In the genomic region with DNA sequence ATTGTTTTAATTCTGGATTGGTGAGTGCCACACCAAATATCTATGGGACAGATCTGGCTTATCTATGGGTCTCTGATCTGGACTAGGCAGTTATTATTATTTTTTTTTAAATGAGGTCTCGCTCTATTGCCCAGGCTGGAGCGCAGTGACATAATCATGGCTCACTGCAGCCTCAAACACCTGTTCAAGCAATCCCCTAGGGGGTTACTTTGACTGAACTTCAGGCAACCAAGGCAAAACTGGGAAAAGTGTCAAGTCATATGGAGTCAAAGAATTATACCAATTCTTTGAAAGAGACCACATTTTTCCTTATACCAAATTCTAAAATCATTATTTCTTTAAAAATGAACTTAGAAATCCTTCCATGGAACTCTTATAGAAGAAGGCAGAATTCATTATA, we compare ENCODE assay signal across 19 cellular contexts.
DNase-seq lines count a peak whose midpoint lies in the region; TF ChIP-seq lines count a peak whose summit lies in the region.
"Had no signal": no experiment of that assay in that cellular context is flagged by ENCODE, and none has a peak within 500 bp of the region (broad histone marks: within the 10 kb centered on the region; RNA-seq: fewer than 3 reads in every experiment).

No MANE protein-coding gene starts in this region.

- peak overlapping the region; percentile 35 for H3K27ac ChIP-seq in WERI-Rb-1
- H3K27ac ChIP-seq in stomach smooth muscle (ENCODE audit: low read length), result peak overlapping the region; percentile 86
- H3K27ac ChIP-seq in CD8-positive, alpha-beta memory T cell (ENCODE audit: low read depth, low read length), result no peak overlapping the region
- H3K27ac ChIP-seq: right atrium auricular region had no signal

- H3K4me1 Mint-ChIP-seq in CD8-positive, alpha-beta memory T cell, result no peaks in the 10 kb centered on the region
- H3K4me1 Mint-ChIP-seq in activated T-helper 2 cell treated with anti-CD3 and anti-CD28 coated beads, Interferon-gamma antibody, Interleukin-2, Interleukin-4, amounts not matched to agents 10 μg/mL and 5 μg/mL and 100 μg/mL, durations not matched to agents 14 hours and 24 hours and 36 hours (ENCODE audit: low read depth), result peaks cover 3% of the 10 kb centered on the region
- H3K4me1 Mint-ChIP-seq: natural killer cell; stimulated activated naive CD8-positive, alpha-beta T cell treated with anti-CD3 and anti-CD28 coated beads, Interleukin-15, amount 100 ng/mL, for 72 hours had no signal

- H3K9me3 ChIP-seq in WERI-Rb-1 (ENCODE audit: severe bottlenecking) (no peaks in the 10 kb centered on the region), stomach smooth muscle (ENCODE audit: control insufficient read depth in 2 of 2, low read length in 2 of 2) (no peaks in the 10 kb centered on the region)
- no peaks in the 10 kb centered on the region for H3K9me3 ChIP-seq in CD8-positive, alpha-beta memory T cell (ENCODE audit: low read length)
- H3K9me3 ChIP-seq: right atrium auricular region, tibial nerve had no signal

- peak overlapping the region in 1 of 2 donors; percentile 21 for H3K9ac ChIP-seq in stomach smooth muscle (ENCODE audit: low read length in 2 of 2)

- TF ChIP-seq CTCF in WERI-Rb-1 (IDR thresholded peaks at IDR 0.05; ENCODE audit: low read depth, low read length), result no peak

- CTCF ChIA-PET in CD8-positive, alpha-beta memory T cell (lab: Charles Lee), result interaction anchor here (1.5 kb wide), 1 partner anchor 14 kb away, joined by 4 read pairs; no protein-coding TSS in a partner anchor

- POLR2A ChIA-PET in CD8-positive, alpha-beta memory T cell (lab: Charles Lee), result no interaction called here

- no peak overlapping the region for H3K4me3 ChIP-seq in WERI-Rb-1 (ENCODE audit: low read depth, low read length)
- no peak overlapping the region for H3K4me3 ChIP-seq in stomach smooth muscle (ENCODE audit: low read length in 2 of 2)
- no peak overlapping the region for H3K4me3 ChIP-seq in CD8-positive, alpha-beta memory T cell (ENCODE audit: low read length)
- H3K4me3 ChIP-seq: right atrium auricular region, tibial nerve had no signal

- no peak overlapping the region for H3K4me3 Mint-ChIP-seq in CD8-positive, alpha-beta memory T cell
- H3K4me3 Mint-ChIP-seq in activated T-helper 2 cell treated with anti-CD3 and anti-CD28 coated beads, Interferon-gamma antibody, Interleukin-2, Interleukin-4, amounts not matched to agents 10 μg/mL and 5 μg/mL and 100 μg/mL, durations not matched to agents 14 hours and 24 hours and 36 hours (ENCODE audit: low read depth), result no peak overlapping the region
- H3K4me3 Mint-ChIP-seq: dendritic cell treated with granulocyte-macrophage colony-stimulating factor and Interleukin-4, amounts not matched to agents 40 ng/mL and 50 ng/mL, for 4 days; natural killer cell; stimulated activated naive CD8-positive, alpha-beta T cell treated with anti-CD3 and anti-CD28 coated beads, Interleukin-15, amount 100 ng/mL, for 72 hours had no signal

- peak; percentile 42 for DNase-seq in NCI-H1105 treated with DMSO at 0.1 percent for 48 hours (lab: John Stamatoyannopoulos, UW)
- no peak for DNase-seq in NCI-H1105 (lab: John Stamatoyannopoulos, UW)
- DNase-seq in NCI-H345 treated with DMSO at 0.1 percent for 48 hours (lab: John Stamatoyannopoulos, UW; ENCODE audit: unreplicated experiment), result peak; percentile 72
- DNase-seq in WERI-Rb-1, result no peak
- DNase-seq in CD8-positive, alpha-beta memory T cell, result no peak
- DNase-seq in iPS-NIHi11 (ENCODE audit: low spot score), result no peak
- DNase-seq in activated T-helper 2 cell treated with anti-CD3 and anti-CD28 coated beads, Interferon-gamma antibody, Interleukin-2, Interleukin-4, amounts not matched to agents 10 μg/mL and 5 μg/mL and 100 μg/mL, durations not matched to agents 14 hours and 24 hours and 36 hours (ENCODE audit: low spot score), result no peak
- DNase-seq: 8988T; activated naive CD4-positive, alpha-beta T cell treated with anti-CD3 and anti-CD28 coated beads, Interleukin-2, amount 50 U/mL, for 16 hours; anterior cingulate cortex; natural killer cell; NCI-H1436 treated with DMSO at 0.1 percent for 48 hours; NCI-H774; Right ventricle myocardium superior; stimulated activated naive CD8-positive, alpha-beta T cell treated with anti-CD3 and anti-CD28 coated beads, Interleukin-15, amount 100 ng/mL, for 72 hours had no signal

- H3K27ac Mint-ChIP-seq in CD8-positive, alpha-beta memory T cell, result peak overlapping the region in 1 of 8 donors; percentile 36
- no peak overlapping the region for H3K27ac Mint-ChIP-seq in activated T-helper 2 cell treated with anti-CD3 and anti-CD28 coated beads, Interferon-gamma antibody, Interleukin-2, Interleukin-4, amounts not matched to agents 10 μg/mL and 5 μg/mL and 100 μg/mL, durations not matched to agents 14 hours and 24 hours and 36 hours
- H3K27ac Mint-ChIP-seq: dendritic cell treated with granulocyte-macrophage colony-stimulating factor and Interleukin-4, amounts not matched to agents 40 ng/mL and 50 ng/mL, for 4 days; natural killer cell; stimulated activated naive CD8-positive, alpha-beta T cell treated with anti-CD3 and anti-CD28 coated beads, Interleukin-15, amount 100 ng/mL, for 72 hours had no signal

- H3K36me3 ChIP-seq in WERI-Rb-1, result no peaks in the 10 kb centered on the region
- no peaks in the 10 kb centered on the region for H3K36me3 ChIP-seq in stomach smooth muscle (ENCODE audit: control insufficient read depth in 2 of 2, insufficient read depth in 2 of 2, low read length in 2 of 2)
- no peaks in the 10 kb centered on the region for H3K36me3 ChIP-seq in CD8-positive, alpha-beta memory T cell (ENCODE audit: insufficient read depth, low read length)
- H3K36me3 ChIP-seq: right atrium auricular region, tibial nerve had no signal

- no peaks in the 10 kb centered on the region for H3K36me3 Mint-ChIP-seq in CD8-positive, alpha-beta memory T cell
- H3K36me3 Mint-ChIP-seq in activated T-helper 2 cell treated with anti-CD3 and anti-CD28 coated beads, Interferon-gamma antibody, Interleukin-2, Interleukin-4, amounts not matched to agents 10 μg/mL and 5 μg/mL and 100 μg/mL, durations not matched to agents 14 hours and 24 hours and 36 hours (ENCODE audit: low read depth), result no peaks in the 10 kb centered on the region
- H3K36me3 Mint-ChIP-seq: natural killer cell had no signal

- H3K9me3 Mint-ChIP-seq in CD8-positive, alpha-beta memory T cell, result no peaks in the 10 kb centered on the region
- no peaks in the 10 kb centered on the region for H3K9me3 Mint-ChIP-seq in activated T-helper 2 cell treated with anti-CD3 and anti-CD28 coated beads, Interferon-gamma antibody, Interleukin-2, Interleukin-4, amounts not matched to agents 10 μg/mL and 5 μg/mL and 100 μg/mL, durations not matched to agents 14 hours and 24 hours and 36 hours
- H3K9me3 Mint-ChIP-seq: dendritic cell treated with granulocyte-macrophage colony-stimulating factor and Interleukin-4, amounts not matched to agents 40 ng/mL and 50 ng/mL, for 4 days; natural killer cell; stimulated activated naive CD8-positive, alpha-beta T cell treated with anti-CD3 and anti-CD28 coated beads, Interleukin-15, amount 100 ng/mL, for 72 hours had no signal

- peaks cover 40% of the 10 kb centered on the region for H3K4me1 ChIP-seq in stomach smooth muscle (ENCODE audit: control insufficient read depth, insufficient read depth, low read length)
- H3K4me1 ChIP-seq in CD8-positive, alpha-beta memory T cell (ENCODE audit: insufficient read depth, low read length), result no peaks in the 10 kb centered on the region
- H3K4me1 ChIP-seq: right atrium auricular region had no signal

- intact Hi-C loops in activated T-helper 2 cell treated with anti-CD3 and anti-CD28 coated beads, Interferon-gamma antibody, Interleukin-2, Interleukin-4, amounts not matched to agents 10 μg/mL and 5 μg/mL and 100 μg/mL, durations not matched to agents 14 hours and 24 hours and 36 hours (cut with micrococcal nuclease), result no loop called here

- H3K27me3 ChIP-seq in WERI-Rb-1 (ENCODE audit: insufficient read depth, low read depth, severe bottlenecking) (no peaks in the 10 kb centered on the region), stomach smooth muscle (ENCODE audit: control insufficient read depth in 1 of 2, insufficient read depth in 2 of 2, low read length in 2 of 2) (no peaks in the 10 kb centered on the region)
- no peaks in the 10 kb centered on the region for H3K27me3 ChIP-seq in CD8-positive, alpha-beta memory T cell (ENCODE audit: insufficient read depth, low read length, poor library complexity, severe bottlenecking)
- H3K27me3 ChIP-seq: right atrium auricular region, tibial nerve had no signal

- no peaks in the 10 kb centered on the region for H3K27me3 Mint-ChIP-seq in CD8-positive, alpha-beta memory T cell
- H3K27me3 Mint-ChIP-seq in activated T-helper 2 cell treated with anti-CD3 and anti-CD28 coated beads, Interferon-gamma antibody, Interleukin-2, Interleukin-4, amounts not matched to agents 10 μg/mL and 5 μg/mL and 100 μg/mL, durations not matched to agents 14 hours and 24 hours and 36 hours (ENCODE audit: low read depth), result no peaks in the 10 kb centered on the region
- H3K27me3 Mint-ChIP-seq: stimulated activated naive CD8-positive, alpha-beta T cell treated with anti-CD3 and anti-CD28 coated beads, Interleukin-15, amount 100 ng/mL, for 72 hours had no signal

Comparison
In these comparisons a context has a peak if more than half of its experiments do, and no peak if none do; other contexts are left out.
1. DNase-seq: peak in NCI-H1105 treated with DMSO at 0.1 percent for 48 hours (single experiment) and NCI-H345 treated with DMSO at 0.1 percent for 48 hours (single experiment); none in NCI-H1105 (single experiment), WERI-Rb-1 (single experiment), CD8-positive, alpha-beta memory T cell (0 of 5), iPS-NIHi11 (single experiment) and activated T-helper 2 cell treated with anti-CD3 and anti-CD28 coated beads, Interferon-gamma antibody, Interleukin-2, Interleukin-4, amounts not matched to agents 10 μg/mL and 5 μg/mL and 100 μg/mL, durations not matched to agents 14 hours and 24 hours and 36 hours (single experiment).